In the genomic region with DNA sequence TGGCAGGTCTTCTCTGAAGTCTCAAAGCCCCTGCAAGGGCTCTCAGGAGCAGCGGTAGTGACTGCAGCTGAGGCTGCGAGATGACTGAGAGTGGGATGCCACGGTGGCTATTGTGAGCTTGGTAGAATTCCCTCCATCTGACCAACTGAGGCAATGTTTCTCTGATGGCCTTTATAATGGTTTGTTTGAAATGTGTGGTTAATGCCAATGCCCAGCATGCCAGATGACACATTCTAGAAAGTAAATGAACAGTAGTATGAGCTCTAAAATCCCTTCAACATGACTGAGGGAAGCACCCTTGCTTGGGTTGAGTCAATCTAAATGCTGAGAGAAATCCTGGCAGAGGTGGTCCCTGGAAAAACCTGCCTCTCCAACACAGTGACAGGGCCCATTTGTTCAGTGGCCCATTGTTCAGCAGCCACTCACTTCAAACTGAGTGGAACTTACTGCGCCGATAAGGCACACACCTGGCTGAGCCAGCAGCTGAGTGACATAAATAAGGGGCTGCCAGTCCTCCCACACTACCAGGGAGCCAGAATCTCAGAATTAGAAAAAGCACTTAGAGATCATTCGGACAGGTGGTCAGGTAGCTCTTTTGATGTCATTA, we compare ENCODE assay signal across 1 cellular context.
TF ChIP-seq lines count a peak whose summit lies in the region.

No MANE protein-coding gene starts in this region.

TF ChIP-seq in H1, 55 proteins besides CTCF, POLR2A, EP300 and RAD21 (continued from another document):
- no peak for TF ChIP-seq USF2 (IDR thresholded peaks at IDR 0.05; ENCODE audit: low read length)
- TF ChIP-seq POU5F1 (IDR thresholded peaks at IDR 0.05; ENCODE audit: low read depth, low read length): no peak
- TF ChIP-seq SIN3A (conservative IDR thresholded peaks at IDR 0.05 in 1 of 2, IDR thresholded peaks at IDR 0.05 in 1 of 2; ENCODE audit: low read depth in 1 of 2, low read length in 2 of 2): no peak
- TF ChIP-seq BACH1 (IDR thresholded peaks at IDR 0.05; ENCODE audit: low read length): no peak
- TF ChIP-seq RBBP5 (IDR thresholded peaks at IDR 0.05; ENCODE audit: borderline replicate concordance, low read depth, low read length): no peak
- TF ChIP-seq, protein P1, sequence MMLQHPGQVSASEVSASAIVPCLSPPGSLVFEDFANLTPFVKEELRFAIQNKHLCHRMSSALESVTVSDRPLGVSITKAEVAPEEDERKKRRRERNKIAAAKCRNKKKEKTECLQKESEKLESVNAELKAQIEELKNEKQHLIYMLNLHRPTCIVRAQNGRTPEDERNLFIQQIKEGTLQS (IDR thresholded peaks at IDR 0.05; ENCODE audit: insufficient read depth, low read depth, low read length): no peak
TF ChIP-seq in H1: peak in this region for 0.
